In the genomic region with DNA sequence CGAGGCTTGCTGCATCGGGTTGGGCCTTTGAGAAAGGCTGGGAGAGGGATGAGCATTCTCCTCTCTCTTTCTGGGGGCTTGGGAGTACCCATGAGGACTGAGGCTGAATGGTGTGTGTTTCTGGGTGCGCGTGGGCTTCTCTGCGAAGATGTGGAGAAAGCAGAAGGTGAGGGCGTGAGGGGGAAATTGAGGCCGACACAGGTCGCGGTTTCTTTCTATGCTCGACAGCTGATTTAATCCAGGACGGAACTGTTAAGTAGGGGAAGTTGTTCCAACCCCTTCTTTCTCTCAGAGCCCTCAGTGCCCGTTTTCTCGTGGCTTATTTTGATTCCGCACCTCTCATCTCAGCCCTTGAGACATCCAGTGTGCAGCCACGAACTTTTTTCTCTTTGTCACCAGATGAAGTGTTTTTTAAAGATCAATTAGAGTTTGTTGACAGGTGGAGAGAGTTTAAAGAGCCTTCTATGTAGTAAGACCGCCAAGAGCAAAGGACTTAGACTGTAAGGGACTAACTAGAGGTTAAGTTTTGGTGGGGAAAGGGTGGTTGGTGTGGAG, we compare ENCODE assay signal across 8 cellular contexts. TPM values are rescaled to one million over a fixed set of nuclear protein-coding genes. Genes with fewer than 3 reads are reported as not detected.
DNase-seq lines count a peak whose midpoint lies in the region; ATAC-seq, FAIRE-seq and TF ChIP-seq lines count a peak whose summit lies in the region.

No MANE protein-coding gene starts in this region.

- H3K9me3 ChIP-seq in GM12878 (replicated peaks; ENCODE audit: control insufficient read depth, insufficient read depth, low read length) (peaks cover 4% of the 10 kb centered on the region; the same call in 2 of the 3 replicates), mesodermal cell (ENCODE audit: control insufficient read depth, low read length) (no peaks in the 10 kb centered on the region)

- DNase-seq in stimulated activated naive CD8-positive, alpha-beta T cell treated with anti-CD3 and anti-CD28 coated beads, Interleukin-15, Interleukin-2, amounts not matched to agents 100 U/mL and 50 U/mL, for 24 hours, result no peak
- DNase-seq in GM12878 (ENCODE audit: low read depth, low spot score), result no peak
- DNase-seq in activated CD8-positive, alpha-beta memory T cell treated with anti-CD3 and anti-CD28 coated beads, Interleukin-2, amount 50 U/mL, for 4 hours, result no peak
- no peak for DNase-seq in UCSD-AML1 (lab: John Stamatoyannopoulos, UW; ENCODE audit: unreplicated experiment)
- DNase-seq in NCI-H128 (lab: John Stamatoyannopoulos, UW; ENCODE audit: unreplicated experiment), result no peak

- H3K79me2 ChIP-seq in GM12878 (ENCODE audit: control insufficient read depth, insufficient read depth, low read length), result peaks cover 24% of the 10 kb centered on the region

- peak overlapping the region; percentile 90 for H3K4me3 Mint-ChIP-seq in stimulated activated naive CD8-positive, alpha-beta T cell treated with anti-CD3 and anti-CD28 coated beads, Interleukin-15, Interleukin-2, amounts not matched to agents 100 ng/mL and 50 ng/mL, for 24 hours

- SMC1A ChIA-PET in GM12878 (lab: Charles Lee; ENCODE audit: uncharacterized antibody, unreplicated experiment), result interaction anchor here (1.0 to 7.6 kb wide), 10 partner anchors 9 to 85 kb away, joined by 3 to 53 read pairs (median 4); a partner anchor contains a TSS

- H3K27ac Mint-ChIP-seq in stimulated activated naive CD8-positive, alpha-beta T cell treated with anti-CD3 and anti-CD28 coated beads, Interleukin-15, Interleukin-2, amounts not matched to agents 100 ng/mL and 50 ng/mL, for 24 hours, result peak overlapping the region; percentile 69

- CTCF ChIA-PET in GM12878 (lab: Yijun Ruan, JAX), result interaction anchor here (1.3 kb wide), 1 partner anchor 32 kb away, joined by 6 read pairs; no protein-coding TSS in a partner anchor

- H3K4me1 ChIP-seq in GM12878 (ENCODE audit: control insufficient read depth, insufficient read depth, low read length), result peaks cover 24% of the 10 kb centered on the region
- no peaks in the 10 kb centered on the region for H3K4me1 ChIP-seq in mesodermal cell (ENCODE audit: control insufficient read depth, insufficient read depth, low read length, poor library complexity, severe bottlenecking)

- H3K27me3 Mint-ChIP-seq in stimulated activated naive CD8-positive, alpha-beta T cell treated with anti-CD3 and anti-CD28 coated beads, Interleukin-15, Interleukin-2, amounts not matched to agents 100 ng/mL and 50 ng/mL, for 24 hours, result peaks cover 8% of the 10 kb centered on the region

- peak overlapping the region; percentile 97 for H3K4me2 ChIP-seq in GM12878 (ENCODE audit: control insufficient read depth, insufficient read depth)

- peak overlapping the region; percentile 76 for H3K9ac ChIP-seq in GM12878 (ENCODE audit: control insufficient read depth, insufficient read depth, low read length)

- H3K27ac ChIP-seq in GM12878 (ENCODE audit: control insufficient read depth, insufficient read depth) (peak overlapping the region; percentile 57; the same call in 1 of the 2 replicates), mesodermal cell (ENCODE audit: low read depth, low read length, severe bottlenecking) (peak overlapping the region; percentile 49)

- no peak for TF ChIP-seq EP300 in GM12878 (IDR thresholded peaks at IDR 0.05; ENCODE audit: borderline replicate concordance in 1 of 2, control insufficient read depth in 1 of 2, low read depth in 2 of 2, low read length in 2 of 2)

- intact Hi-C loops in GM12878 (cut with micrococcal nuclease; ENCODE audit: unreplicated experiment), result loop anchor here (5.0 kb wide), 1 partner anchor 76 kb away; no protein-coding TSS in a partner anchor

- peak overlapping the region; percentile 89 for H3K4me3 ChIP-seq in GM12878
- peak overlapping the region; percentile 68 for H3K4me3 ChIP-seq in mesodermal cell (ENCODE audit: extremely low read depth, insufficient read depth, low read length, poor library complexity, severe bottlenecking)

- H4K20me1 ChIP-seq in GM12878 (ENCODE audit: control insufficient read depth, insufficient read depth), result no peaks in the 10 kb centered on the region

- no TSS peak for BruUV-seq in GM12878 (replicated peaks; lab: Mats Ljungman, UMichigan)

- in situ Hi-C loops in GM12878 (cut with MboI), result no loop called here

- no peak for FAIRE-seq in GM12878 (lab: Jason Lieb, UNC)

- H3K4me1 Mint-ChIP-seq in stimulated activated naive CD8-positive, alpha-beta T cell treated with anti-CD3 and anti-CD28 coated beads, Interleukin-15, Interleukin-2, amounts not matched to agents 100 ng/mL and 50 ng/mL, for 24 hours (ENCODE audit: low read depth), result peaks cover 42% of the 10 kb centered on the region

- RAD21 ChIA-PET in GM12878 (lab: Charles Lee; ENCODE audit: unreplicated experiment), result interaction anchor here (1.0 to 1.6 kb wide), 7 partner anchors 27 to 75 kb away, joined by 3 to 12 read pairs (median 6); a partner anchor contains a TSS

- H3K36me3 ChIP-seq in GM12878 (ENCODE audit: control insufficient read depth in 2 of 2, insufficient read depth in 2 of 2, low read length in 1 of 2) (no peaks in the 10 kb centered on the region), mesodermal cell (ENCODE audit: control insufficient read depth, insufficient read depth, low read length) (no peaks in the 10 kb centered on the region)

- no peaks in the 10 kb centered on the region for H3K36me3 Mint-ChIP-seq in stimulated activated naive CD8-positive, alpha-beta T cell treated with anti-CD3 and anti-CD28 coated beads, Interleukin-15, Interleukin-2, amounts not matched to agents 100 ng/mL and 50 ng/mL, for 24 hours (ENCODE audit: low read depth)

- POLR2A ChIA-PET in GM12878 (lab: Charles Lee), result interaction anchor here (0.5 to 4.6 kb wide), 11 partner anchors 9 to 530 kb away, joined by 3 to 38 read pairs (median 5); a partner anchor contains a TSS

- TF ChIP-seq RAD21 in GM12878 (IDR thresholded peaks at IDR 0.05; ENCODE audit: insufficient read depth, low read depth, low read length), result no peak

- TF ChIP-seq POLR2A in GM12878 (IDR thresholded peaks at IDR 0.05; ENCODE audit: low read depth, low read length), result no peak

- H2AFZ ChIP-seq in GM12878 (ENCODE audit: control insufficient read depth, low read depth, low read length), result peak overlapping the region; percentile 97

- no peaks in the 10 kb centered on the region for H3K27me3 ChIP-seq in GM12878 (replicated peaks in 1 of 2; ENCODE audit: control insufficient read depth in 2 of 2, insufficient read depth in 2 of 2, low read length in 1 of 2)

- WGBS in GM12878 (ENCODE audit: insufficient coverage, insufficient replicate concordance, low lambda C conversion rate, missing lambda C conversion rate), result 20% methylated on average over 16 of the region's 16 CpGs
- WGBS in mesodermal cell (ENCODE audit: insufficient coverage in 2 of 2), 2 experiments, result 8 to 10% methylated on average over 8 to 9 of the region's 16 CpGs

- TF ChIP-seq CTCF in GM12878 (IDR thresholded peaks at IDR 0.05 in 2 of 3, conservative IDR thresholded peaks at IDR 0.05 in 1 of 3; ENCODE audit: control insufficient read depth in 2 of 3, extremely low read depth in 1 of 3, insufficient read depth in 1 of 3, low read depth in 3 of 3, low read length in 3 of 3), result no peak

- H3K9me3 Mint-ChIP-seq in stimulated activated naive CD8-positive, alpha-beta T cell treated with anti-CD3 and anti-CD28 coated beads, Interleukin-15, Interleukin-2, amounts not matched to agents 100 ng/mL and 50 ng/mL, for 24 hours, result no peaks in the 10 kb centered on the region

- no peak for ATAC-seq in stimulated activated naive CD8-positive, alpha-beta T cell treated with anti-CD3 and anti-CD28 coated beads, Interleukin-15, Interleukin-2, amounts not matched to agents 100 U/mL and 50 U/mL, for 24 hours
- no peak for ATAC-seq in GM12878
- ATAC-seq in GM18517 (IDR thresholded peaks at IDR 0.05; ENCODE audit: unreplicated experiment), result no peak

RNA-seq across cellular contexts. Expression of a gene that starts 0.7 kb away (rescaled TPM):
- total RNA-seq in GM12878 (2013; cell fraction: nucleolus; rRNA removed), result 144 and 149 TPM in 2 replicates
- total RNA-seq in GM12878 (2014; rRNA removed), result 7.7 and 9.4 TPM in 2 replicates
- 7.5 and 8.1 TPM in 2 replicates for total RNA-seq in GM12878 (2014; rRNA removed; fragmentation: Illumina TruSeq; extraction: Trizol)
- 8.4 and 11.5 TPM in 2 replicates for total RNA-seq in GM12878 (2021)
- 3.7 TPM for polyA plus RNA-seq in GM12878 (2011; ENCODE audit: low read depth)
- 3.6 and 4.7 TPM in 2 replicates for polyA plus RNA-seq in GM12878 (2011; rRNA removed)
- polyA plus RNA-seq in GM12878 (2011; cell fraction: cytosol; rRNA removed), result 3.5 and 3.6 TPM in 2 replicates
- polyA plus RNA-seq in GM12878 (2011; cell fraction: nucleus; rRNA removed), result 22.7 and 25.2 TPM in 2 replicates
- polyA plus RNA-seq in GM12878 (2012), result 4.9 and 6.5 TPM in 2 replicates
- 8.6 and 8.7 TPM in 2 replicates for polyA plus RNA-seq in GM12878 (2014; fragmentation: Illumina TruSeq; extraction: Trizol)
- 1 to 10 TPM in 1 of 2 experiments, under 1 TPM in 1; 0.58 to 1.1 TPM for polyA plus RNA-seq in GM12878 (2014; fragmentation: Nextera tagmentation; extraction: Ambion mirVana)
- polyA plus RNA-seq in GM12878 (2014; rRNA removed), result 8.2 and 9.3 TPM in 2 replicates
- polyA plus RNA-seq in GM12878 (2016; fragmentation: Nextera tagmentation; extraction: Ambion mirVana), result 1 to 10 TPM; 2.7 to 2.9 TPM
- polyA minus RNA-seq in GM12878 (2011; rRNA and poly(A)+ RNA removed), result 8.9 and 11.0 TPM in 2 replicates
- polyA minus RNA-seq in GM12878 (2011; cell fraction: cytosol; rRNA and poly(A)+ RNA removed), result 1.5 and 2.0 TPM in 2 replicates
- 10.2 and 13.9 TPM in 2 replicates for polyA minus RNA-seq in GM12878 (2011; cell fraction: nucleus; rRNA and poly(A)+ RNA removed)
- 3.9 TPM for polyA plus RNA-seq in mesodermal cell (2013, experiment 1 of 2)
- 3.1 TPM for polyA plus RNA-seq in mesodermal cell (2013, experiment 2 of 2)

RNA-seq across cellular contexts. Expression of a gene that starts 27.5 kb away (rescaled TPM):
- total RNA-seq in GM12878 (2013; cell fraction: nucleolus; rRNA removed), result 16.7 and 25.2 TPM in 2 replicates
- total RNA-seq in GM12878 (2014; rRNA removed), result 40.6 and 40.7 TPM in 2 replicates
- total RNA-seq in GM12878 (2014; rRNA removed; fragmentation: Illumina TruSeq; extraction: Trizol), result 37.5 and 41.8 TPM in 2 replicates
- total RNA-seq in GM12878 (2021), result 26.7 and 33.5 TPM in 2 replicates
- polyA plus RNA-seq in GM12878 (2011; ENCODE audit: low read depth), result 15.2 TPM
- polyA plus RNA-seq in GM12878 (2011; rRNA removed), result 45.2 and 80.6 TPM in 2 replicates
- polyA plus RNA-seq in GM12878 (2011; cell fraction: cytosol; rRNA removed), result 19.5 and 24.6 TPM in 2 replicates
- polyA plus RNA-seq in GM12878 (2011; cell fraction: nucleus; rRNA removed), result 6.9 and 8.6 TPM in 2 replicates
- 17.9 and 26.5 TPM in 2 replicates for polyA plus RNA-seq in GM12878 (2012)
- 40.6 and 48.3 TPM in 2 replicates for polyA plus RNA-seq in GM12878 (2014; fragmentation: Illumina TruSeq; extraction: Trizol)
- polyA plus RNA-seq in GM12878 (2014; fragmentation: Nextera tagmentation; extraction: Ambion mirVana), result 10 to 100 TPM; 30.8 to 37.0 TPM
- polyA plus RNA-seq in GM12878 (2014; rRNA removed), result 25.3 and 28.7 TPM in 2 replicates
- polyA plus RNA-seq in GM12878 (2016; fragmentation: Nextera tagmentation; extraction: Ambion mirVana), result 10 to 100 TPM; 54.0 to 59.3 TPM
- 19.1 and 19.2 TPM in 2 replicates for polyA minus RNA-seq in GM12878 (2011; rRNA and poly(A)+ RNA removed)
- 10.1 and 12.4 TPM in 2 replicates for polyA minus RNA-seq in GM12878 (2011; cell fraction: cytosol; rRNA and poly(A)+ RNA removed)
- 3.0 and 3.9 TPM in 2 replicates for polyA minus RNA-seq in GM12878 (2011; cell fraction: nucleus; rRNA and poly(A)+ RNA removed)
- polyA plus RNA-seq in mesodermal cell (2013, experiment 1 of 2), result 26.3 TPM
- polyA plus RNA-seq in mesodermal cell (2013, experiment 2 of 2), result 29.2 TPM

RNA-seq across cellular contexts. Expression of a gene that starts 27.5 kb away (rescaled TPM):
- total RNA-seq in GM12878 (2013; cell fraction: nucleolus; rRNA removed), result 27.7 and 30.2 TPM in 2 replicates
- total RNA-seq in GM12878 (2014; rRNA removed), result 5.9 and 8.1 TPM in 2 replicates
- total RNA-seq in GM12878 (2014; rRNA removed; fragmentation: Illumina TruSeq; extraction: Trizol), result 11.4 and 12.2 TPM in 2 replicates
- 10.4 and 11.1 TPM in 2 replicates for total RNA-seq in GM12878 (2021)
- polyA plus RNA-seq in GM12878 (2011; ENCODE audit: low read depth), result 4.2 TPM
- 11.6 and 15.7 TPM in 2 replicates for polyA plus RNA-seq in GM12878 (2011; rRNA removed)
- 12.5 and 14.4 TPM in 2 replicates for polyA plus RNA-seq in GM12878 (2011; cell fraction: cytosol; rRNA removed)
- 7.3 and 10.0 TPM in 2 replicates for polyA plus RNA-seq in GM12878 (2011; cell fraction: nucleus; rRNA removed)
- polyA plus RNA-seq in GM12878 (2012), result 6.3 and 7.5 TPM in 2 replicates
- 10.3 and 11.9 TPM in 2 replicates for polyA plus RNA-seq in GM12878 (2014; fragmentation: Illumina TruSeq; extraction: Trizol)
- 1 to 10 TPM; 5.2 to 5.8 TPM for polyA plus RNA-seq in GM12878 (2014; fragmentation: Nextera tagmentation; extraction: Ambion mirVana)
- polyA plus RNA-seq in GM12878 (2014; rRNA removed), result 7.0 and 7.7 TPM in 2 replicates
- polyA plus RNA-seq in GM12878 (2016; fragmentation: Nextera tagmentation; extraction: Ambion mirVana), result 10 to 100 TPM in 1 of 2 experiments, 1 to 10 TPM in 1; 8.3 to 10.9 TPM
- 8.1 and 9.7 TPM in 2 replicates for polyA minus RNA-seq in GM12878 (2011; rRNA and poly(A)+ RNA removed)
- polyA minus RNA-seq in GM12878 (2011; cell fraction: cytosol; rRNA and poly(A)+ RNA removed), result 1.7 and 3.7 TPM in 2 replicates
- 4.1 and 7.1 TPM in 2 replicates for polyA minus RNA-seq in GM12878 (2011; cell fraction: nucleus; rRNA and poly(A)+ RNA removed)
- 17.2 TPM for polyA plus RNA-seq in mesodermal cell (2013, experiment 1 of 2)
- 14.2 TPM for polyA plus RNA-seq in mesodermal cell (2013, experiment 2 of 2)
